ENCODE assay signal across 30 cellular contexts in genomic region chr11:68229601-68230000, GRCh38.
"Had no signal": no experiment of that assay in that cellular context is flagged by ENCODE, and none has a peak within 500 bp of the region (broad histone marks: within the 10 kb centered on the region; RNA-seq: fewer than 3 reads in every experiment).

No MANE protein-coding gene starts in this region.

- H3K27me3 ChIP-seq: neural progenitor cell, ovary, right lobe of liver, sigmoid colon, stomach, thyroid gland, tibial nerve, upper lobe of left lung, vagina had no signal

- H3K4me1 ChIP-seq: neural progenitor cell, parathyroid adenoma, psoas muscle, right lobe of liver, sigmoid colon, stomach, thyroid gland, tibial nerve, upper lobe of left lung, vagina had no signal

- DNase-seq: naive thymus-derived CD4-positive, alpha-beta T cell; natural killer cell; occipital lobe; ovary; posterior cingulate gyrus; psoas muscle; right cardiac atrium; right lobe of liver; sigmoid colon; small intestine; stimulated activated CD4-positive, alpha-beta T cell treated with anti-CD3 and anti-CD28 coated beads, Interleukin-15, amount 100 ng/mL, for 24 hours; stimulated activated CD4-positive, alpha-beta T cell treated with anti-CD3 and anti-CD28 coated beads, Interleukin-2, amount 100 ng/mL, for 24 hours; stimulated activated CD4-positive, alpha-beta T cell treated with anti-CD3 and anti-CD28 coated beads, Interleukin-2, amount 100 ng/mL, for 48 hours; stimulated activated CD4-positive, alpha-beta T cell treated with anti-CD3 and anti-CD28 coated beads, Interleukin-4, amount 100 ng/mL, for 4 hours; stimulated activated CD8-positive, alpha-beta memory T cell treated with anti-CD3 and anti-CD28 coated beads, Interleukin-4, amount 100 ng/mL, for 48 hours; stimulated activated naive CD4-positive, alpha-beta T cell; stomach; thyroid gland; trophoblast cell; upper lobe of left lung had no signal

- H3K4me1 Mint-ChIP-seq: naive thymus-derived CD4-positive, alpha-beta T cell; natural killer cell; nephron; neural progenitor cell; stimulated activated memory B cell treated with anti-CD40 and anti-IgM and Interleukin-4, amounts not matched to agents 10 μg/mL and 1 μg/mL and 100 μg/mL, for 72 hours had no signal

- H3K36me3 Mint-ChIP-seq: natural killer cell; neural progenitor cell; stimulated activated memory B cell treated with anti-CD40 and anti-IgM and Interleukin-4, amounts not matched to agents 10 μg/mL and 1 μg/mL and 100 μg/mL, for 72 hours had no signal

- H3K36me3 ChIP-seq: neural progenitor cell, ovary, right lobe of liver, sigmoid colon, stomach, thoracic aorta, thyroid gland, tibial nerve, upper lobe of left lung, vagina had no signal

- H3K27ac ChIP-seq: neural progenitor cell, ovary, parathyroid adenoma, psoas muscle, right lobe of liver, sigmoid colon, stomach, thoracic aorta, thyroid gland, tibial nerve, upper lobe of left lung, vagina had no signal

- H3K9me3 ChIP-seq: ovary, right lobe of liver, thyroid gland, vagina had no signal

- H2AFZ ChIP-seq: neural progenitor cell, parathyroid adenoma had no signal

- H3K9ac ChIP-seq: neural progenitor cell, parathyroid adenoma had no signal

- H3K4me2 ChIP-seq: neural progenitor cell had no signal

- H3K4me3 Mint-ChIP-seq: naive thymus-derived CD4-positive, alpha-beta T cell; natural killer cell; nephron; neural progenitor cell; stimulated activated memory B cell treated with anti-CD40 and anti-IgM and Interleukin-4, amounts not matched to agents 10 μg/mL and 1 μg/mL and 100 μg/mL, for 72 hours; stimulated activated naive CD8-positive, alpha-beta T cell treated with anti-CD3 and anti-CD28 coated beads, Interleukin-15, Interleukin-2, amounts not matched to agents 100 ng/mL and 50 ng/mL, for 24 hours had no signal

- ATAC-seq: naive thymus-derived CD4-positive, alpha-beta T cell; natural killer cell; psoas muscle; right cardiac atrium; right lobe of liver; stimulated activated memory B cell treated with anti-CD40 and anti-IgM and Interleukin-4, amounts not matched to agents 10 μg/mL and 1 μg/mL and 100 μg/mL, for 72 hours had no signal

- H3K4me3 ChIP-seq: neural progenitor cell, ovary, psoas muscle, right lobe of liver, sigmoid colon, stomach, thoracic aorta, thyroid gland, tibial nerve, upper lobe of left lung, vagina had no signal

- H3K79me2 ChIP-seq: parathyroid adenoma had no signal

- FAIRE-seq: small intestine, urothelium cell line had no signal

- H3K27ac Mint-ChIP-seq: naive thymus-derived CD4-positive, alpha-beta T cell; natural killer cell; nephron; neural progenitor cell; progenitor cell of endocrine pancreas; stimulated activated memory B cell treated with anti-CD40 and anti-IgM and Interleukin-4, amounts not matched to agents 10 μg/mL and 1 μg/mL and 100 μg/mL, for 72 hours; stimulated activated naive CD8-positive, alpha-beta T cell treated with anti-CD3 and anti-CD28 coated beads, Interleukin-15, Interleukin-2, amounts not matched to agents 100 ng/mL and 50 ng/mL, for 24 hours had no signal

- H3K9me3 Mint-ChIP-seq: natural killer cell had no signal
